Comparison of ENCODE assay signal across 8 cellular contexts in genomic region chr20:45933231-45934045, GRCh38. TPM values are rescaled to one million over a fixed set of nuclear protein-coding genes. Genes with fewer than 3 reads are reported as not detected.
DNase-seq lines count a peak whose midpoint lies in the region; ATAC-seq and TF ChIP-seq lines count a peak whose summit lies in the region.

No MANE protein-coding gene starts in this region.

- peaks cover 50% of the 10 kb centered on the region for H3K79me2 ChIP-seq in osteoblast (ENCODE audit: insufficient read depth, low read length)

- no peaks in the 10 kb centered on the region for H3K27me3 Mint-ChIP-seq in activated naive CD8-positive, alpha-beta T cell treated with anti-CD3 and anti-CD28 coated beads for 36 hours
- peaks cover 12% of the 10 kb centered on the region for H3K27me3 Mint-ChIP-seq in glutamatergic neuron (ENCODE audit: unreplicated experiment)

- H3K27me3 ChIP-seq in osteoblast (ENCODE audit: insufficient read depth, low read length) (no peaks in the 10 kb centered on the region), upper lobe of left lung (no peaks in the 10 kb centered on the region)

- no peak for TF ChIP-seq EP300 in upper lobe of left lung (IDR thresholded peaks at IDR 0.05)

- ATAC-seq in GM18505 (IDR thresholded peaks at IDR 0.05; ENCODE audit: unreplicated experiment) (no peak), upper lobe of left lung (ENCODE audit: low FRiP score in 2 of 2) (peak; percentile 42 to 51), GM19452 (IDR thresholded peaks at IDR 0.05; ENCODE audit: unreplicated experiment) (no peak)

- DNase-seq in NB4 (ENCODE audit: low read depth) (peak; percentile 91), SK-N-MC (ENCODE audit: low read depth, low spot score) (peak; percentile 40), glutamatergic neuron (peak; percentile 79), osteoblast (ENCODE audit: insufficient read length, low spot score, missing footprints) (peak; percentile 98), upper lobe of left lung (peak; percentile 85 to 87)
- peak; percentile 65 for DNase-seq in activated naive CD8-positive, alpha-beta T cell treated with anti-CD3 and anti-CD28 coated beads for 36 hours

- H3K27ac ChIP-seq in SK-N-MC (peak overlapping the region; percentile 100), osteoblast (ENCODE audit: low read depth, low read length) (peak overlapping the region; percentile 95), upper lobe of left lung (peak overlapping the region; percentile 98 to 100 (median 100))

- peaks cover 13% of the 10 kb centered on the region for H3K36me3 ChIP-seq in SK-N-MC (ENCODE audit: insufficient read depth, low read length)
- H3K36me3 ChIP-seq in osteoblast (ENCODE audit: insufficient read depth, low read length), result peaks cover 17% of the 10 kb centered on the region
- peaks cover 6 to 18% (median 15%) of the 10 kb centered on the region in 4 donors for H3K36me3 ChIP-seq in upper lobe of left lung

- peak; percentile 47 for TF ChIP-seq POLR2A in GM18505 (IDR thresholded peaks at IDR 0.05; ENCODE audit: borderline replicate concordance, extremely low read depth, insufficient read depth, insufficient read length)
- no peak for TF ChIP-seq POLR2A in NB4 (IDR thresholded peaks at IDR 0.05; ENCODE audit: extremely low read depth, insufficient read length)
- peak in 1 of 4 donors; percentile 15 for TF ChIP-seq POLR2A in upper lobe of left lung (IDR thresholded peaks at IDR 0.05)

- H3K9ac ChIP-seq in SK-N-MC (ENCODE audit: insufficient read length), result peak overlapping the region; percentile 100

- H3K9me3 Mint-ChIP-seq in activated naive CD8-positive, alpha-beta T cell treated with anti-CD3 and anti-CD28 coated beads for 36 hours, result no peaks in the 10 kb centered on the region
- H3K9me3 Mint-ChIP-seq in glutamatergic neuron (ENCODE audit: unreplicated experiment), result peaks cover 11% of the 10 kb centered on the region

- H3K4me3 ChIP-seq in NB4 (ENCODE audit: low read depth, low read length) (peak overlapping the region; percentile 75), SK-N-MC (peak overlapping the region; percentile 98), osteoblast (ENCODE audit: insufficient read depth, low read length) (peak overlapping the region; percentile 100), upper lobe of left lung (peak overlapping the region; percentile 65 to 96 (median 74))

- H3K4me3 Mint-ChIP-seq in activated naive CD8-positive, alpha-beta T cell treated with anti-CD3 and anti-CD28 coated beads for 36 hours, result peak overlapping the region; percentile 96
- peak overlapping the region; percentile 99 for H3K4me3 Mint-ChIP-seq in glutamatergic neuron (ENCODE audit: unreplicated experiment)

- peaks cover 43% of the 10 kb centered on the region for H4K20me1 ChIP-seq in osteoblast (ENCODE audit: insufficient read depth, low read length)

- H2AFZ ChIP-seq in osteoblast (ENCODE audit: low read length), result peak overlapping the region; percentile 94

- peaks cover 21% of the 10 kb centered on the region for H3K4me1 Mint-ChIP-seq in activated naive CD8-positive, alpha-beta T cell treated with anti-CD3 and anti-CD28 coated beads for 36 hours
- peaks cover 11% of the 10 kb centered on the region for H3K4me1 Mint-ChIP-seq in glutamatergic neuron (ENCODE audit: low read depth, unreplicated experiment)

- H3K4me2 ChIP-seq in osteoblast (ENCODE audit: insufficient read depth, low read length), result peak overlapping the region; percentile 99

- peaks cover 10% of the 10 kb centered on the region for H3K36me3 Mint-ChIP-seq in activated naive CD8-positive, alpha-beta T cell treated with anti-CD3 and anti-CD28 coated beads for 36 hours
- H3K36me3 Mint-ChIP-seq in glutamatergic neuron (ENCODE audit: unreplicated experiment), result no peaks in the 10 kb centered on the region

- peak; percentile 38 for TF ChIP-seq CTCF in NB4 (IDR thresholded peaks at IDR 0.05; ENCODE audit: low read depth, low read length)
- no peak for TF ChIP-seq CTCF in glutamatergic neuron (IDR thresholded peaks at IDR 0.05; ENCODE audit: partially characterized antibody, unreplicated experiment)
- TF ChIP-seq CTCF in osteoblast (IDR thresholded peaks at IDR 0.05; ENCODE audit: extremely low read depth, low read depth, low read length), result peak; percentile 22
- peak in 3 of 6 experiments; percentile 33 to 44 (median 34) for TF ChIP-seq CTCF in upper lobe of left lung (IDR thresholded peaks at IDR 0.05)

- H3K9me3 ChIP-seq in SK-N-MC (ENCODE audit: low read depth, low read length) (no peaks in the 10 kb centered on the region), osteoblast (ENCODE audit: low read depth, low read length) (no peaks in the 10 kb centered on the region), upper lobe of left lung (no peaks in the 10 kb centered on the region)

- H3K4me1 ChIP-seq in osteoblast (ENCODE audit: insufficient read depth, low read length) (peaks cover 16% of the 10 kb centered on the region), upper lobe of left lung (peaks cover 17 to 33% (median 21%) of the 10 kb centered on the region in 4 donors)

- peak overlapping the region; percentile 99 for H3K27ac Mint-ChIP-seq in activated naive CD8-positive, alpha-beta T cell treated with anti-CD3 and anti-CD28 coated beads for 36 hours
- peak overlapping the region; percentile 100 for H3K27ac Mint-ChIP-seq in glutamatergic neuron (ENCODE audit: unreplicated experiment)

- WGBS in upper lobe of left lung, 2 donors, result 28 to 39% methylated on average over 7 to 22 of the region's 22 CpGs

RNA-seq across cellular contexts. Expression of gene PCIF1, which starts 1.0 kb away (rescaled TPM):
- total RNA-seq in activated naive CD8-positive, alpha-beta T cell treated with anti-CD3 and anti-CD28 coated beads for 36 hours, result 10 to 100 TPM; 28.4 to 30.2 TPM
- total RNA-seq in glutamatergic neuron (ENCODE audit: unreplicated experiment) (37.6 TPM), osteoblast (12.7 and 14.4 TPM in 2 replicates), upper lobe of left lung (10 to 100 TPM; 41.7 to 59.7 (median 47.1) TPM)

RNA-seq across cellular contexts. Expression of gene PLTP, which starts 21.5 kb away (rescaled TPM):
- total RNA-seq in activated naive CD8-positive, alpha-beta T cell treated with anti-CD3 and anti-CD28 coated beads for 36 hours, result 1 to 10 TPM; 5.9 to 6.2 TPM
- 29.7 TPM for total RNA-seq in glutamatergic neuron (ENCODE audit: unreplicated experiment)
- total RNA-seq in osteoblast, result 15.3 and 21.7 TPM in 2 replicates
- 100 to 1,000 TPM in 2 of 6 donors, 10 to 100 TPM in 4; 28.9 to 169 (median 57.8) TPM for total RNA-seq in upper lobe of left lung

RNA-seq across cellular contexts. Expression of gene ZNF335, which starts 38.6 kb away (rescaled TPM):
- 10 to 100 TPM; 28.0 to 29.0 TPM for total RNA-seq in activated naive CD8-positive, alpha-beta T cell treated with anti-CD3 and anti-CD28 coated beads for 36 hours
- total RNA-seq in glutamatergic neuron (ENCODE audit: unreplicated experiment) (23.1 TPM), osteoblast (18.3 and 20.3 TPM in 2 replicates), upper lobe of left lung (10 to 100 TPM; 17.4 to 41.9 (median 23.0) TPM)

RNA-seq across cellular contexts. Expression of gene CTSA, which starts 42.3 kb away (rescaled TPM):
- total RNA-seq in activated naive CD8-positive, alpha-beta T cell treated with anti-CD3 and anti-CD28 coated beads for 36 hours, result 10 to 100 TPM; 45.2 to 45.7 TPM
- total RNA-seq in glutamatergic neuron (ENCODE audit: unreplicated experiment) (63.7 TPM), osteoblast (157 and 181 TPM in 2 replicates), upper lobe of left lung (100 to 1,000 TPM; 109 to 176 (median 155) TPM)

RNA-seq across cellular contexts. Expression of gene NEURL2, which starts 42.4 kb away (rescaled TPM):
- total RNA-seq in activated naive CD8-positive, alpha-beta T cell treated with anti-CD3 and anti-CD28 coated beads for 36 hours, result 1 to 10 TPM; 2.5 to 3.1 TPM
- 3.5 TPM for total RNA-seq in glutamatergic neuron (ENCODE audit: unreplicated experiment)
- 4.7 and 7.1 TPM in 2 replicates for total RNA-seq in osteoblast
- total RNA-seq in upper lobe of left lung, result 10 to 100 TPM in 1 of 6 donors, 1 to 10 TPM in 5; 3.9 to 31.4 (median 5.5) TPM

Comparison
In these comparisons a context has a peak if more than half of its experiments do, and no peak if none do; other contexts are left out.
1. ATAC-seq: peak in upper lobe of left lung (2 of 2); none in GM18505 (single experiment) and GM19452 (single experiment).
2. DNase-seq: peak in every context shown above with its lines; median percentile 98 in osteoblast; 91 in NB4; 86 in upper lobe of left lung; 79 in glutamatergic neuron; 65 in activated naive CD8-positive, alpha-beta T cell treated with anti-CD3 and anti-CD28 coated beads for 36 hours; 40 in SK-N-MC.
3. Peak in every context shown above with its lines, with median percentiles within 50 percentile points of each other: H3K4me3 ChIP-seq and H3K27ac ChIP-seq.